Comparison of ENCODE assay signal across 9 cellular contexts in the genomic region with DNA sequence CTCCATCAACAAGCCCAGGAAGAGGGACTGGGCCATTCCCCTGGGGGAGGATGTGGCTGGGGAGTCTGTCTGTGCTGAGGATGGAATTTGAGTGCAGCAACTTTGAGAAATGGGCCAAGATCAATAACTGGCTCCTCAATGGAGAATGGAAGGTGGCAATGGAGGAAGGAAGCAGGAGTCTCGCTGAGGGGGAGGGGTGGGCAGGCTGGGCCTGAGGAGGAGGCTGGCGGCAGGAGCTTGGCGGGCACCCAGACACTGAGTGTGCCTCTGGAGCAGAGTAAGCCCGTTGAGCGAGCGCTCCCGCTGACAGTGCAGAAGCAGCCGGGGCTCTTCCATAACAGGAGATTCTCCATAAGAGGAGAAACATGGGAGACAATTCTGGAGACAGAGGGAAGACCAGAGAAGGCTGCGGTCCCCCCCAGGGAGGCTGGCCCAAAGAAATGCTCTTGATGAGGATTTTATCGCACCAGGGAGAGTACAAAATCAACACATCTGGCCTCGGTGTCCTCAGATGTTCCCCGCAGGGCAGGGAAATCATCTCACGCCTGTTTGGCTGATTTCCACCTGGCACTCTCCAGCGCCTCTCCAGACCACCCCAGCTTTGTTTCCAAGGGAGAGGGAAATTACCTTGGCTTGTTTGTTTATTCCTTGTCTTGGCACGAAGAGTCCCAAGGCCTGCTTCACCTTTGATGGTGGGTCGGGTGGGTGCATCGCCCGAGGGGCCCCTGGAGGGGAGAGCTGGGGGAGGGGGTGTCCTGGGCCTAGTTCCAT. TPM values are rescaled to one million over a fixed set of nuclear protein-coding genes. Genes with fewer than 3 reads are reported as not detected.
A peak's percentile ranks its signal among the peaks of the same experiment; 100 is the strongest.
DNase-seq lines count a peak whose midpoint lies in the region; ATAC-seq and TF ChIP-seq lines count a peak whose summit lies in the region.
"Had no signal": no experiment of that assay in that cellular context is flagged by ENCODE, and none has a peak within 500 bp of the region (broad histone marks: within the 10 kb centered on the region; RNA-seq: fewer than 3 reads in every experiment).

No MANE protein-coding gene starts in this region.

- H3K9me3 ChIP-seq in endodermal cell (ENCODE audit: control insufficient read depth, low read length) (no peaks in the 10 kb centered on the region), muscle layer of colon (ENCODE audit: low read length) (no peaks in the 10 kb centered on the region)

- H3K9ac ChIP-seq in endodermal cell (ENCODE audit: extremely low read depth, low read length, poor library complexity, severe bottlenecking), result no peak overlapping the region
- no peak overlapping the region for H3K9ac ChIP-seq in muscle layer of colon (ENCODE audit: low read length)

- H3K27ac ChIP-seq in endodermal cell (ENCODE audit: low read depth, low read length) (no peak overlapping the region), muscle layer of colon (ENCODE audit: low read depth, low read length) (peak overlapping the region; percentile 75)

- H3K27me3 Mint-ChIP-seq in endodermal cell (ENCODE audit: insufficient read depth), result no peaks in the 10 kb centered on the region
- no peaks in the 10 kb centered on the region for H3K27me3 Mint-ChIP-seq in activated CD4-positive, alpha-beta memory T cell treated with anti-CD3 and anti-CD28 coated beads for 36 hours

- WGBS in endodermal cell (ENCODE audit: insufficient coverage in 1 of 2, insufficient read length in 1 of 2), 2 experiments, result 53 to 64% methylated on average over 13 to 18 of the region's 18 CpGs

- H3K4me1 Mint-ChIP-seq in endodermal cell, result peaks cover 31% of the 10 kb centered on the region
- H3K4me1 Mint-ChIP-seq in activated CD4-positive, alpha-beta memory T cell treated with anti-CD3 and anti-CD28 coated beads for 36 hours (ENCODE audit: low read depth), result peaks cover 10% of the 10 kb centered on the region

- intact Hi-C loops in activated CD4-positive, alpha-beta memory T cell treated with anti-CD3 and anti-CD28 coated beads for 36 hours (cut with micrococcal nuclease), result loop anchor here (10.0 kb wide), 3 partner anchors 172 to 462 kb away; a partner anchor contains a TSS

- H3K4me1 ChIP-seq in endodermal cell (ENCODE audit: control insufficient read depth, insufficient read depth, low read length) (peaks cover 13% of the 10 kb centered on the region), muscle layer of colon (ENCODE audit: insufficient read depth, low read length) (peaks cover 51% of the 10 kb centered on the region)

- H3K4me3 ChIP-seq in endodermal cell (ENCODE audit: low read length) (no peak overlapping the region), muscle layer of colon (ENCODE audit: low read depth in 1 of 2, low read length in 2 of 2) (no peak overlapping the region)

- POLR2A ChIA-PET in activated CD4-positive, alpha-beta memory T cell treated with anti-CD3 and anti-CD28 coated beads for 36 hours (lab: Charles Lee), result no interaction called here

- H3K27ac Mint-ChIP-seq in endodermal cell, result peak overlapping the region; percentile 82
- H3K27ac Mint-ChIP-seq in activated CD4-positive, alpha-beta memory T cell treated with anti-CD3 and anti-CD28 coated beads for 36 hours, result no peak overlapping the region

- no peak for TF ChIP-seq CTCF in endodermal cell (conservative IDR thresholded peaks at IDR 0.05)

- H3K9me3 Mint-ChIP-seq in endodermal cell, result no peaks in the 10 kb centered on the region
- no peaks in the 10 kb centered on the region for H3K9me3 Mint-ChIP-seq in activated CD4-positive, alpha-beta memory T cell treated with anti-CD3 and anti-CD28 coated beads for 36 hours

- ATAC-seq in HG03460 (IDR thresholded peaks at IDR 0.05; ENCODE audit: unreplicated experiment), result no peak

- no peak overlapping the region for H3K4me3 Mint-ChIP-seq in endodermal cell
- no peak overlapping the region for H3K4me3 Mint-ChIP-seq in activated CD4-positive, alpha-beta memory T cell treated with anti-CD3 and anti-CD28 coated beads for 36 hours

- no peaks in the 10 kb centered on the region for H3K27me3 ChIP-seq in endodermal cell (ENCODE audit: control insufficient read depth, insufficient read depth, low read length, poor library complexity, severe bottlenecking)
- H3K27me3 ChIP-seq in muscle layer of colon (ENCODE audit: control insufficient read depth in 1 of 2, insufficient read depth in 2 of 2, low read length in 2 of 2), result no peaks in the 10 kb centered on the region

- H3K36me3 ChIP-seq in endodermal cell (ENCODE audit: control insufficient read depth, insufficient read depth, low read length) (peaks cover 33% of the 10 kb centered on the region), muscle layer of colon (ENCODE audit: insufficient read depth, low read length) (peaks cover 16% of the 10 kb centered on the region)

- peak in 8 of 14 donors; percentile 12 to 66 (median 32) for DNase-seq in C1 segment of cervical spinal cord (lab: John Stamatoyannopoulos, UW)
- DNase-seq in NCI-H2107 treated with DMSO at 0.1 percent for 48 hours (lab: John Stamatoyannopoulos, UW; ENCODE audit: unreplicated experiment), result peak; percentile 54
- DNase-seq in endodermal cell, result no peak
- DNase-seq in activated CD4-positive, alpha-beta memory T cell treated with anti-CD3 and anti-CD28 coated beads for 36 hours, result no peak
- no peak for DNase-seq in iPS-NIHi7 (ENCODE audit: extremely low spot score)
- DNase-seq in activated CD4-positive, CD25-positive, alpha-beta regulatory T cell (lab: John Stamatoyannopoulos, UW), result no peak

- CTCF ChIA-PET in activated CD4-positive, alpha-beta memory T cell treated with anti-CD3 and anti-CD28 coated beads for 36 hours (lab: Charles Lee), result interaction anchor here (1.1 to 2.4 kb wide), 4 partner anchors 9 to 264 kb away, joined by 3 to 10 read pairs (median 6); no protein-coding TSS in a partner anchor

- H3K36me3 Mint-ChIP-seq in endodermal cell (ENCODE audit: low read depth), result peaks cover 10% of the 10 kb centered on the region
- H3K36me3 Mint-ChIP-seq in activated CD4-positive, alpha-beta memory T cell treated with anti-CD3 and anti-CD28 coated beads for 36 hours, result no peaks in the 10 kb centered on the region

RNA-seq across cellular contexts. Expression of a gene that starts 2.8 kb away (rescaled TPM):
- total RNA-seq in endodermal cell, result 100 to 1,000 TPM in 1 of 2 donors, 10 to 100 TPM in 1; 99.8 to 105 TPM
- polyA plus RNA-seq in endodermal cell (2013, experiment 1 of 2), result 34.0 TPM
- polyA plus RNA-seq in endodermal cell (2013, experiment 2 of 2), result 34.0 TPM
- total RNA-seq in activated CD4-positive, alpha-beta memory T cell treated with anti-CD3 and anti-CD28 coated beads for 36 hours, result under 1 TPM; 0.46 to 0.71 TPM

RNA-seq across cellular contexts. Expression of a gene that starts 21.6 kb away (rescaled TPM):
- 100 to 1,000 TPM; 139 to 163 TPM for total RNA-seq in endodermal cell
- polyA plus RNA-seq in endodermal cell (2013, experiment 1 of 2), result 62.2 TPM
- polyA plus RNA-seq in endodermal cell (2013, experiment 2 of 2), result 62.7 TPM
- total RNA-seq in activated CD4-positive, alpha-beta memory T cell treated with anti-CD3 and anti-CD28 coated beads for 36 hours, result 10 to 100 TPM; 42.2 to 46.0 TPM

RNA-seq across cellular contexts. Expression of a gene that starts 22.3 kb away (rescaled TPM):
- 10 to 100 TPM in 1 of 2 donors, 1 to 10 TPM in 1; 9.8 to 10.8 TPM for total RNA-seq in endodermal cell
- polyA plus RNA-seq in endodermal cell (2013, experiment 1 of 2), result 11.5 TPM
- polyA plus RNA-seq in endodermal cell (2013, experiment 2 of 2), result 8.2 TPM
- 1 to 10 TPM; 6.5 to 8.1 TPM for total RNA-seq in activated CD4-positive, alpha-beta memory T cell treated with anti-CD3 and anti-CD28 coated beads for 36 hours

RNA-seq across cellular contexts. Expression of a gene that starts 51.9 kb away (rescaled TPM):
- under 1 TPM; 0.29 to 0.60 TPM for total RNA-seq in endodermal cell
- polyA plus RNA-seq in endodermal cell (2013, experiment 1 of 2), result 1.1 TPM
- 0.50 TPM for polyA plus RNA-seq in endodermal cell (2013, experiment 2 of 2)
- total RNA-seq in activated CD4-positive, alpha-beta memory T cell treated with anti-CD3 and anti-CD28 coated beads for 36 hours, result not detected
- total RNA-seq: activated CD8-positive, alpha-beta memory T cell treated with anti-CD3 and anti-CD28 coated beads for 36 hours had no signal

Comparison
In these comparisons a context has a peak if more than half of its experiments do, and no peak if none do; other contexts are left out.
1. DNase-seq: peak in C1 segment of cervical spinal cord (8 of 14) and NCI-H2107 treated with DMSO at 0.1 percent for 48 hours (single experiment); none in endodermal cell (single experiment), activated CD4-positive, alpha-beta memory T cell treated with anti-CD3 and anti-CD28 coated beads for 36 hours (single experiment), iPS-NIHi7 (single experiment) and activated CD4-positive, CD25-positive, alpha-beta regulatory T cell (0 of 4).
2. RNA of a gene that starts 2.8 kb away (total RNA-seq): 99.8 to 105 TPM in endodermal cell; 0.46 to 0.71 TPM in activated CD4-positive, alpha-beta memory T cell treated with anti-CD3 and anti-CD28 coated beads for 36 hours; every median in the first group is over 10 times any median in the second.